In the genomic region with DNA sequence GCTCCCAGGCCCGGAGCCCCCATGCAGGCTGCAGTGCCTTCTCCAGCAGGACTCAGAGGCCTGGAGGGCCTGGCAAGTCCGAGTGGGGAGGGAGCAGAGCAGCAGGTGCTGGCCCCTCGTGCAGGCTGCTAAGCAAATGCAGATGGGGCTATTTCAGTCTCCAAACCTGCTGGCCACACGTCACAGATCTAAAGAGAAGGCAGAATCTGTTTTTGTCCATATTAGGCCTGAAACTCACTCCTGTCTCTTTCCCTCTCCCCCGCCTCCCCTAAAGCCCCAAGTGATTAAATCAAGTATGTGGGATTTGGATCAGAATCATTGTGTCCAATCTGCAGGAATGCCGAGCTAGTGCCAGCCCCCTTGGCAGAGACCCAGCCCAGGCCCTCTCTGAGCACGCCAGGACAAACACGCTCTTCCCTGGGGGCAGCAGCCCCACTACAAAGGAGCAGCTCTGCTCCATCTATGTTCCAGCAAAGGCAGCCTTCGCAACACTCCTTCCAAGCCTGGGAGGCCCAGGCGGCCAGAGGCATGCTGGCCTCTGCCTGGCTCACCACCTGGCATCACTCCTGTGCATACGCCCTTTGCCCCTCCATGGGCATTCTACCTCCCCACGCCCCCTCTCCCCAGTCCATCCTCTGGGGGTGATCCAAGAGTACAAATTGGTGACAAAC, we compare ENCODE assay signal across 8 cellular contexts. TPM values are rescaled to one million over a fixed set of nuclear protein-coding genes. Genes with fewer than 3 reads are reported as not detected.
DNase-seq lines count a peak whose midpoint lies in the region; ATAC-seq and TF ChIP-seq lines count a peak whose summit lies in the region.
"Had no signal": no experiment of that assay in that cellular context is flagged by ENCODE, and none has a peak within 500 bp of the region (broad histone marks: within the 10 kb centered on the region; RNA-seq: fewer than 3 reads in every experiment).

No MANE protein-coding gene starts in this region.

- no peaks in the 10 kb centered on the region for H3K9me3 Mint-ChIP-seq in activated naive CD4-positive, alpha-beta T cell treated with anti-CD3 and anti-CD28 coated beads, Interleukin-2, amount 10 ng/mL, durations not matched to agents 7 days and 5 days

- in situ Hi-C loops in KBM-7 (cut with MboI; ENCODE audit: low pct_unique_long_range_greater_than_20kb, low sequenced_read_pairs), result no loop called here

- 32 to 33% methylated on average over 11 of the region's 12 CpGs for WGBS in esophagus squamous epithelium, 2 donors

- no peak overlapping the region for H3K4me3 Mint-ChIP-seq in activated naive CD4-positive, alpha-beta T cell treated with anti-CD3 and anti-CD28 coated beads, Interleukin-2, amount 10 ng/mL, durations not matched to agents 7 days and 5 days

- H3K27me3 Mint-ChIP-seq in activated naive CD4-positive, alpha-beta T cell treated with anti-CD3 and anti-CD28 coated beads, Interleukin-2, amount 10 ng/mL, durations not matched to agents 7 days and 5 days, result peaks cover 4% of the 10 kb centered on the region

- peak; percentile 49 for ATAC-seq in mucosa of descending colon

- intact Hi-C loops in esophagus squamous epithelium (cut with DNase I) (no loop called here), mucosa of descending colon (cut with DNase I, micrococcal nuclease) (no loop called here), uterus (cut with DNase I; ENCODE audit: low total_unique reads) (loop anchor here (10.0 kb wide), 1 partner anchor 96 kb away; no protein-coding TSS in a partner anchor)

- H2AFZ ChIP-seq in OCI-LY3 (ENCODE audit: low read depth, low read length), result no peak overlapping the region

- H3K27me3 ChIP-seq in OCI-LY3 (ENCODE audit: low read depth, low read length), result no peaks in the 10 kb centered on the region
- H3K27me3 ChIP-seq in esophagus squamous epithelium, result no peaks in the 10 kb centered on the region
- H3K27me3 ChIP-seq in uterus, result no peaks in the 10 kb centered on the region

- H3K9ac ChIP-seq in OCI-LY3 (ENCODE audit: low read length), result no peak overlapping the region

- TF ChIP-seq POLR2A in esophagus squamous epithelium (IDR thresholded peaks at IDR 0.05) (peak in 2 of 4 donors; percentile 41 to 51), uterus (IDR thresholded peaks at IDR 0.05) (peak; percentile 77 to 81)

- no peak overlapping the region for H3K27ac Mint-ChIP-seq in activated naive CD4-positive, alpha-beta T cell treated with anti-CD3 and anti-CD28 coated beads, Interleukin-2, amount 10 ng/mL, durations not matched to agents 7 days and 5 days

- CTCF ChIA-PET in activated naive CD4-positive, alpha-beta T cell treated with anti-CD3 and anti-CD28 coated beads, Interleukin-2, amount 10 ng/mL, durations not matched to agents 7 days and 5 days (lab: Charles Lee), result no interaction called here

- peak overlapping the region; percentile 20; the same call in 1 of the 2 replicates for H3K4me2 ChIP-seq in OCI-LY3 (ENCODE audit: low read length)

- H3K4me1 Mint-ChIP-seq in activated naive CD4-positive, alpha-beta T cell treated with anti-CD3 and anti-CD28 coated beads, Interleukin-2, amount 10 ng/mL, durations not matched to agents 7 days and 5 days, result no peaks in the 10 kb centered on the region

- no peak for DNase-seq in esophagus squamous epithelium (lab: John Stamatoyannopoulos, UW)
- DNase-seq in mucosa of descending colon, result peak; percentile 53 to 86 (median 73)
- DNase-seq in uterus, result peak; percentile 97 to 98
- DNase-seq in KBM-7, result no peak
- DNase-seq in activated naive CD4-positive, alpha-beta T cell treated with anti-CD3 and anti-CD28 coated beads, Interleukin-2, amount 10 ng/mL, durations not matched to agents 7 days and 5 days, result no peak
- DNase-seq in glomerular visceral epithelial cell (ENCODE audit: extremely low spot score), result no peak
- DNase-seq: NCI-H69 had no signal

- H3K36me3 Mint-ChIP-seq in activated naive CD4-positive, alpha-beta T cell treated with anti-CD3 and anti-CD28 coated beads, Interleukin-2, amount 10 ng/mL, durations not matched to agents 7 days and 5 days, result no peaks in the 10 kb centered on the region

- no peaks in the 10 kb centered on the region for H3K79me2 ChIP-seq in OCI-LY3 (ENCODE audit: low read length)

- H3K4me3 ChIP-seq in OCI-LY3 (ENCODE audit: low read length) (no peak overlapping the region), esophagus squamous epithelium (no peak overlapping the region), mucosa of descending colon (no peak overlapping the region), uterus (no peak overlapping the region)

- TF ChIP-seq CTCF in OCI-LY3 (IDR thresholded peaks at IDR 0.05; ENCODE audit: low read depth, low read length) (no peak), esophagus squamous epithelium (IDR thresholded peaks at IDR 0.05) (no peak), mucosa of descending colon (IDR thresholded peaks at IDR 0.05) (no peak), uterus (IDR thresholded peaks at IDR 0.05) (no peak)

- H3K27ac ChIP-seq in OCI-LY3 (ENCODE audit: low read length), result 0 out of 2 replicates have a peak overlapping the region, but pooled peaks have one; percentile 5
- H3K27ac ChIP-seq in esophagus squamous epithelium, result peak overlapping the region; percentile 76 to 94 (median 91)
- H3K27ac ChIP-seq in uterus, result peak overlapping the region; percentile 94 to 99

- H3K9me3 ChIP-seq in OCI-LY3 (ENCODE audit: insufficient read depth, low read length), result no peaks in the 10 kb centered on the region
- no peaks in the 10 kb centered on the region for H3K9me3 ChIP-seq in esophagus squamous epithelium
- H3K9me3 ChIP-seq in mucosa of descending colon, result no peaks in the 10 kb centered on the region
- no peaks in the 10 kb centered on the region for H3K9me3 ChIP-seq in uterus

- H3K36me3 ChIP-seq in OCI-LY3 (replicated peaks; ENCODE audit: low read depth, low read length) (no peaks in the 10 kb centered on the region), esophagus squamous epithelium (peaks cover 12 to 90% (median 13%) of the 10 kb centered on the region in 3 donors), mucosa of descending colon (ENCODE audit: low read depth) (no peaks in the 10 kb centered on the region), uterus (no peaks in the 10 kb centered on the region)

- no peaks in the 10 kb centered on the region for H4K20me1 ChIP-seq in OCI-LY3 (ENCODE audit: insufficient read depth, low read length)

- H3K4me1 ChIP-seq in OCI-LY3 (ENCODE audit: low read length) (peaks cover 14% of the 10 kb centered on the region), esophagus squamous epithelium (peaks cover 15 to 49% (median 32%) of the 10 kb centered on the region in 3 donors), mucosa of descending colon (ENCODE audit: low read depth) (no peaks in the 10 kb centered on the region), uterus (peaks cover 6 to 27% of the 10 kb centered on the region in 2 donors)

RNA-seq across cellular contexts. Expression of a gene that starts 26.5 kb away (rescaled TPM):
- 1,000 to 10,000 TPM in 3 of 4 donors, 100 to 1,000 TPM in 1; 921 to 1,566 (median 1,106) TPM for total RNA-seq in esophagus squamous epithelium
- 100 to 1,000 TPM; 634 to 807 (median 704) TPM for total RNA-seq in mucosa of descending colon
- 1,000 to 10,000 TPM in 2 of 4 donors, 100 to 1,000 TPM in 2; 505 to 3,151 (median 1,895) TPM for total RNA-seq in uterus

RNA-seq across cellular contexts. Expression of a gene that starts 26.7 kb away (rescaled TPM):
- total RNA-seq in esophagus squamous epithelium, result 1 to 10 TPM; 4.5 to 5.5 (median 4.8) TPM
- 10 to 100 TPM in 2 of 3 donors, 1 to 10 TPM in 1; 9.6 to 21.3 (median 15.9) TPM for total RNA-seq in mucosa of descending colon
- 10 to 100 TPM in 2 of 4 donors, 1 to 10 TPM in 2; 7.4 to 18.2 (median 10.5) TPM for total RNA-seq in uterus

Comparison
In these comparisons a context has a peak if more than half of its experiments do, and no peak if none do; other contexts are left out.
1. H3K27ac ChIP-seq: peak in every context shown above with its lines; median percentile 96 in uterus; 91 in esophagus squamous epithelium; 5 in OCI-LY3.
2. DNase-seq: peak in mucosa of descending colon (3 of 3) and uterus (2 of 2); none in esophagus squamous epithelium (single experiment), KBM-7 (single experiment), activated naive CD4-positive, alpha-beta T cell treated with anti-CD3 and anti-CD28 coated beads, Interleukin-2, amount 10 ng/mL, durations not matched to agents 7 days and 5 days (single experiment) and glomerular visceral epithelial cell (single experiment).